In genomic region chr4:22091906-22092305, GRCh38 we compare ENCODE assay signal across 13 cellular contexts.
"Had no signal": no experiment of that assay in that cellular context is flagged by ENCODE, and none has a peak within 500 bp of the region (broad histone marks: within the 10 kb centered on the region; RNA-seq: fewer than 3 reads in every experiment).

No MANE protein-coding gene starts in this region.

- ATAC-seq: esophagus mucosa, gastrocnemius medialis, left lung, lower lobe of right lung, pancreas, right cardiac atrium had no signal

- H3K27ac ChIP-seq: gastrocnemius medialis, left lung, lower lobe of right lung, pancreas had no signal

- H3K36me3 ChIP-seq: gastrocnemius medialis, left lung, lower lobe of right lung, pancreas had no signal

- H3K4me1 ChIP-seq: gastrocnemius medialis, left lung, lower lobe of right lung, pancreas had no signal

- H3K4me3 ChIP-seq: gastrocnemius medialis, left lung, lower lobe of right lung, pancreas, smooth muscle cell had no signal

- DNase-seq: effector memory CD4-positive, alpha-beta T cell; gastrocnemius medialis; left lung; lower lobe of right lung; naive B cell; occipital lobe; pancreas; right cardiac atrium; stimulated activated CD4-positive, alpha-beta T cell treated with anti-CD3 and anti-CD28 coated beads, Interleukin-2, amount 100 ng/mL, for 48 hours; stimulated activated naive CD4-positive, alpha-beta T cell treated with Interleukin-2 at 50 U/mL for 16 hours; trophoblast cell had no signal

- H3K9me3 ChIP-seq: gastrocnemius medialis, lower lobe of right lung, pancreas had no signal

- H3K27me3 ChIP-seq: gastrocnemius medialis, left lung, pancreas had no signal
